ENCODE assay signal across 14 cellular contexts in genomic region chr11:12979928-12980689, GRCh38.
DNase-seq lines count a peak whose midpoint lies in the region; ATAC-seq and TF ChIP-seq lines count a peak whose summit lies in the region.
"Had no signal": no experiment of that assay in that cellular context is flagged by ENCODE, and none has a peak within 500 bp of the region (broad histone marks: within the 10 kb centered on the region; RNA-seq: fewer than 3 reads in every experiment).

No MANE protein-coding gene starts in this region.

- POLR2A ChIA-PET in HEK293 (lab: Yijun Ruan, JAX): no interaction called here

- H3K27ac ChIP-seq in HEK293 (ENCODE audit: extremely low read depth, low read depth, low read length): no peak overlapping the region
- H3K27ac ChIP-seq: stomach had no signal

- H3K4me3 ChIP-seq in HEK293 (ENCODE audit: low read depth, low read length): no peak overlapping the region
- H3K4me3 ChIP-seq: HAP-1, stomach had no signal

- H3K36me3 ChIP-seq in HEK293 (ENCODE audit: control insufficient read depth in 2 of 2, insufficient read depth in 1 of 2, low read length in 2 of 2): no peaks in the 10 kb centered on the region
- H3K36me3 ChIP-seq: HAP-1, stomach had no signal

- H3K36me3 Mint-ChIP-seq in nephron progenitor cell (ENCODE audit: low read depth): no peaks in the 10 kb centered on the region
- H3K36me3 Mint-ChIP-seq: natural killer cell treated with Interleukin-12 subunit alpha and Interleukin-12 subunit beta and Interleukin-15 and Interleukin-18, amount 100 ng/mL, for 72 hours had no signal

- CTCF ChIA-PET in HEK293 (lab: Yijun Ruan, JAX): interaction anchor here (0.6 to 3.2 kb wide), 5 partner anchors 16 to 204 kb away, joined by 3 to 15 read pairs (median 3); no protein-coding TSS in a partner anchor

- no peaks in the 10 kb centered on the region for H3K4me1 ChIP-seq in HEK293 (ENCODE audit: control insufficient read depth, insufficient read depth, low read length)
- H3K4me1 ChIP-seq: HAP-1 had no signal

- H3K4me1 Mint-ChIP-seq in nephron progenitor cell: peaks cover 56% of the 10 kb centered on the region

- peak; percentile 95 for DNase-seq in NCI-H2029 treated with DMSO at 0.1 percent for 48 hours (lab: John Stamatoyannopoulos, UW)
- peak; percentile 40 for DNase-seq in NOMO-1 treated with dmso at 0.1 percent for 144 hours (lab: John Stamatoyannopoulos, UW; ENCODE audit: unreplicated experiment)
- DNase-seq in nephron progenitor cell: peak; percentile 21
- no peak for DNase-seq in kidney tubule cell (ENCODE audit: low spot score)
- DNase-seq in SW480 (ENCODE audit: low spot score): no peak
- DNase-seq: C1 segment of cervical spinal cord, stomach, T-helper 2 cell had no signal

- no peak for TF ChIP-seq CTCF in HEK293 (tag by site-specific recombination; IDR thresholded peaks at IDR 0.05)
- no peak for TF ChIP-seq CTCF in nephron progenitor cell (IDR thresholded peaks at IDR 0.05)

- H3K9me3 Mint-ChIP-seq in nephron progenitor cell: no peaks in the 10 kb centered on the region
- H3K9me3 Mint-ChIP-seq: natural killer cell treated with Interleukin-12 subunit alpha and Interleukin-12 subunit beta and Interleukin-15 and Interleukin-18, amount 100 ng/mL, for 72 hours had no signal

- no peak for TF ChIP-seq POLR2A in GM18505 (IDR thresholded peaks at IDR 0.05; ENCODE audit: borderline replicate concordance, extremely low read depth, insufficient read depth, insufficient read length)

- peaks cover 11% of the 10 kb centered on the region for H3K27me3 Mint-ChIP-seq in nephron progenitor cell (ENCODE audit: low read depth, poor library complexity)

- no peaks in the 10 kb centered on the region for H3K9me3 ChIP-seq in HEK293 (ENCODE audit: control insufficient read depth, insufficient read depth, low read depth, low read length)
- H3K9me3 ChIP-seq: HAP-1, stomach had no signal

- no peak for ATAC-seq in GM21528 (IDR thresholded peaks at IDR 0.05; ENCODE audit: low FRiP score, unreplicated experiment)
- ATAC-seq in GM18505 (IDR thresholded peaks at IDR 0.05; ENCODE audit: unreplicated experiment): no peak
- ATAC-seq: natural killer cell treated with Interleukin-12 subunit alpha and Interleukin-12 subunit beta and Interleukin-15 and Interleukin-18, amount 100 ng/mL, for 72 hours; Panc1 had no signal

- peak overlapping the region; percentile 88 for H3K27ac Mint-ChIP-seq in nephron progenitor cell
- H3K27ac Mint-ChIP-seq: natural killer cell treated with Interleukin-12 subunit alpha and Interleukin-12 subunit beta and Interleukin-15 and Interleukin-18, amount 100 ng/mL, for 72 hours had no signal

- H3K4me3 Mint-ChIP-seq in nephron progenitor cell: peak overlapping the region; percentile 60
- H3K4me3 Mint-ChIP-seq: natural killer cell treated with Interleukin-12 subunit alpha and Interleukin-12 subunit beta and Interleukin-15 and Interleukin-18, amount 100 ng/mL, for 72 hours had no signal

TF ChIP-seq in HEK293, 187 proteins besides CTCF, POLR2A, EP300 and RAD21 (continues in another document):
- TF ChIP-seq OSR2 (tag by site-specific recombination; IDR thresholded peaks at IDR 0.05) (peak; percentile 62; the same call in 1 of the 2 replicates), ZNF426 (tag by site-specific recombination; IDR thresholded peaks at IDR 0.05) (no peak), ZNF580 (tag by site-specific recombination; IDR thresholded peaks at IDR 0.05) (no peak), ZBTB21 (tag by site-specific recombination; IDR thresholded peaks at IDR 0.05) (no peak), GLIS1 (tag by site-specific recombination; IDR thresholded peaks at IDR 0.05) (peak; percentile 40; the same call in 1 of the 2 replicates), PRDM4 (tag by site-specific recombination; IDR thresholded peaks at IDR 0.05) (peak; percentile 95), ZNF837 (tag by site-specific recombination; IDR thresholded peaks at IDR 0.05) (no peak), EGR2 (tag by site-specific recombination; IDR thresholded peaks at IDR 0.05; ENCODE audit: low read depth) (no peak), ZNF664 (tag by site-specific recombination; IDR thresholded peaks at IDR 0.05) (no peak), ZNF121 (tag by site-specific recombination; IDR thresholded peaks at IDR 0.05) (no peak), ZNF221 (tag by site-specific recombination; IDR thresholded peaks at IDR 0.05; ENCODE audit: borderline replicate concordance) (no peak), HOXC10 (CRISPR knock-in tag; IDR thresholded peaks at IDR 0.05) (no peak), WT1 (tag by site-specific recombination; IDR thresholded peaks at IDR 0.05) (peak; percentile 86), ZNF155 (tag by site-specific recombination; IDR thresholded peaks at IDR 0.05) (no peak), ZNF433 (tag by site-specific recombination; IDR thresholded peaks at IDR 0.05; ENCODE audit: low read depth) (no peak), TRIM28 (IDR thresholded peaks at IDR 0.05; ENCODE audit: borderline replicate concordance, low read length) (peak; percentile 89), ZBTB11 (tag by site-specific recombination; conservative IDR thresholded peaks at IDR 0.05; ENCODE audit: low read depth) (no peak), ZNF416 (tag by site-specific recombination; IDR thresholded peaks at IDR 0.05) (no peak), ZNF449 (tag by site-specific recombination; IDR thresholded peaks at IDR 0.05) (no peak), ZNF658 (tag by site-specific recombination; IDR thresholded peaks at IDR 0.05) (no peak), MZF1 (tag by site-specific recombination; IDR thresholded peaks at IDR 0.05; ENCODE audit: borderline replicate concordance) (peak; percentile 98)

Comparison
In these comparisons a context has a peak if more than half of its experiments do, and no peak if none do; other contexts are left out.
1. DNase-seq: peak in NCI-H2029 treated with DMSO at 0.1 percent for 48 hours (single experiment), NOMO-1 treated with dmso at 0.1 percent for 144 hours (single experiment) and nephron progenitor cell (single experiment); none in kidney tubule cell (single experiment) and SW480 (single experiment).